1 cellular context compared by ENCODE assay signal in the genomic region with DNA sequence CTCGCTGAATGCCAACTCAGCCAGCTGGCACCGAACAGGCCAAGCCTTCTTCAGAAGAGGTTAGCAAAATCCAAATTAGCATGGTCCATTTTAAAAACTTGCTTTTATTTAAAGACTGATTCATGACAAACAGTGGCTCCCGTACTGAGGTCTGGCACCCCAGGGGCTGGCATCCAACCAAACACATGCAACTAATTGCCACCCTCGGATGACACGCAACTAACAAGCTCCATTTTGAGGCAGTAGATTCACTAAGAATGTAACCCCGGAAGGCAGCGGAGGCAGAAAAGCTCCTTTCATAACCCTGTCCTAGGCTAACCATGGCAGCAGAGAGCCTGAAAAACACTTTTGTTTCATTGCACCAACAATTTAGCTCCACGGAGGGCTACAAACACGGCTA.
TF ChIP-seq lines count a peak whose summit lies in the region.

No MANE protein-coding gene starts in this region.

TF ChIP-seq in HepG2, 621 proteins besides CTCF, POLR2A, EP300 and RAD21 (continued from another document):
- TF ChIP-seq, protein P1, sequence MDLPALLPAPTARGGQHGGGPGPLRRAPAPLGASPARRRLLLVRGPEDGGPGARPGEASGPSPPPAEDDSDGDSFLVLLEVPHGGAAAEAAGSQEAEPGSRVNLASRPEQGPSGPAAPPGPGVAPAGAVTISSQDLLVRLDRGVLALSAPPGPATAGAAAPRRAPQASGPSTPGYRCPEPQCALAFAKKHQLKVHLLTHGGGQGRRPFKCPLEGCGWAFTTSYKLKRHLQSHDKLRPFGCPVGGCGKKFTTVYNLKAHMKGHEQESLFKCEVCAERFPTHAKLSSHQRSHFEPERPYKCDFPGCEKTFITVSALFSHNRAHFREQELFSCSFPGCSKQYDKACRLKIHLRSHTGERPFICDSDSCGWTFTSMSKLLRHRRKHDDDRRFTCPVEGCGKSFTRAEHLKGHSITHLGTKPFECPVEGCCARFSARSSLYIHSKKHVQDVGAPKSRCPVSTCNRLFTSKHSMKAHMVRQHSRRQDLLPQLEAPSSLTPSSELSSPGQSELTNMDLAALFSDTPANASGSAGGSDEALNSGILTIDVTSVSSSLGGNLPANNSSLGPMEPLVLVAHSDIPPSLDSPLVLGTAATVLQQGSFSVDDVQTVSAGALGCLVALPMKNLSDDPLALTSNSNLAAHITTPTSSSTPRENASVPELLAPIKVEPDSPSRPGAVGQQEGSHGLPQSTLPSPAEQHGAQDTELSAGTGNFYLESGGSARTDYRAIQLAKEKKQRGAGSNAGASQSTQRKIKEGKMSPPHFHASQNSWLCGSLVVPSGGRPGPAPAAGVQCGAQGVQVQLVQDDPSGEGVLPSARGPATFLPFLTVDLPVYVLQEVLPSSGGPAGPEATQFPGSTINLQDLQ (CRISPR knock-in tag; IDR thresholded peaks at IDR 0.05), result no peak
- TF ChIP-seq ZNF547 (CRISPR knock-in tag; IDR thresholded peaks at IDR 0.05), result no peak
TF ChIP-seq in HepG2: peak in this region for 0.
